In genomic region chr5:72711361-72711760, GRCh38 we compare ENCODE assay signal across 17 cellular contexts.
"Had no signal": no experiment of that assay in that cellular context is flagged by ENCODE, and none has a peak within 500 bp of the region (broad histone marks: within the 10 kb centered on the region; RNA-seq: fewer than 3 reads in every experiment).

No MANE protein-coding gene starts in this region.

- DNase-seq: cortex of kidney; dorsolateral prefrontal cortex; effector memory CD4-positive, alpha-beta T cell; gastrocnemius medialis; heart right ventricle; islet precursor cell; mammary epithelial cell; naive thymus-derived CD8-positive, alpha-beta T cell; posterior cingulate gyrus; stimulated activated CD4-positive, alpha-beta T cell treated with anti-CD3 and anti-CD28 coated beads, Interleukin-4, amount 100 ng/mL, for 1 hour; stimulated activated CD8-positive, alpha-beta memory T cell treated with anti-CD3 and anti-CD28 coated beads, Interleukin-4, amount 100 ng/mL, for 48 hours; stimulated activated naive CD8-positive, alpha-beta T cell treated with anti-CD3 and anti-CD28 coated beads, Interleukin-15, Interleukin-2, amounts not matched to agents 100 U/mL and 50 U/mL, for 24 hours; thyroid gland had no signal

- H3K4me3 ChIP-seq: dorsolateral prefrontal cortex, gastrocnemius medialis, heart right ventricle, suprapubic skin, thyroid gland had no signal

- ATAC-seq: esophagus mucosa; gastrocnemius medialis; heart right ventricle; left lobe of liver; naive thymus-derived CD8-positive, alpha-beta T cell; stimulated activated effector memory CD8-positive, alpha-beta T cell treated with anti-CD3 and anti-CD28 coated beads, Interleukin-12 subunit alpha, Interleukin-12 subunit beta, amount 100 ng/mL, for 72 hours; stimulated activated naive CD8-positive, alpha-beta T cell treated with anti-CD3 and anti-CD28 coated beads, Interleukin-15, Interleukin-2, amounts not matched to agents 100 U/mL and 50 U/mL, for 24 hours had no signal

- H3K27me3 ChIP-seq: gastrocnemius medialis, thyroid gland had no signal

- H3K36me3 ChIP-seq: gastrocnemius medialis, heart right ventricle, suprapubic skin, thyroid gland had no signal

- H3K27ac ChIP-seq: dorsolateral prefrontal cortex, gastrocnemius medialis, heart right ventricle, suprapubic skin, thyroid gland had no signal

- H3K4me1 ChIP-seq: gastrocnemius medialis, heart right ventricle, suprapubic skin had no signal

- H3K9me3 ChIP-seq: gastrocnemius medialis, suprapubic skin, thyroid gland had no signal
